In genomic region chr1:223716302-223716862, GRCh38 we compare ENCODE assay signal across 9 cellular contexts. TPM values are rescaled to one million over a fixed set of nuclear protein-coding genes. Genes with fewer than 3 reads are reported as not detected.
A peak's percentile ranks its signal among the peaks of the same experiment; 100 is the strongest.
DNase-seq lines count a peak whose midpoint lies in the region; ATAC-seq, FAIRE-seq and TF ChIP-seq lines count a peak whose summit lies in the region.
"Had no signal": no experiment of that assay in that cellular context is flagged by ENCODE, and none has a peak within 500 bp of the region (broad histone marks: within the 10 kb centered on the region; RNA-seq: fewer than 3 reads in every experiment).

No MANE protein-coding gene starts in this region.

- H3K27ac ChIP-seq in PC-9 (peak overlapping the region; percentile 92), GM12878 (ENCODE audit: control insufficient read depth, insufficient read depth) (peak overlapping the region; percentile 75), psoas muscle (peak overlapping the region; percentile 96)

- H3K79me2 ChIP-seq in PC-9 (ENCODE audit: low read depth) (peaks cover 91% of the 10 kb centered on the region), GM12878 (ENCODE audit: control insufficient read depth, insufficient read depth, low read length) (no peaks in the 10 kb centered on the region; the same call in 1 of the 2 replicates)

- intact Hi-C loops in PC-9 (cut with micrococcal nuclease; ENCODE audit: unreplicated experiment) (no loop called here), GM12878 (cut with micrococcal nuclease; ENCODE audit: unreplicated experiment) (no loop called here), psoas muscle (cut with DNase I) (no loop called here)

- in situ Hi-C loops in GM12878 (cut with MboI): no loop called here

- TF ChIP-seq EP300 in GM12878 (IDR thresholded peaks at IDR 0.05; ENCODE audit: borderline replicate concordance in 1 of 2, control insufficient read depth in 1 of 2, low read depth in 2 of 2, low read length in 2 of 2): no peak

- H3K9me2 ChIP-seq in PC-9 (ENCODE audit: insufficient read depth): no peaks in the 10 kb centered on the region

- CTCF ChIA-PET in PC-9 (lab: Charles Lee) (no interaction called here), GM12878 (lab: Yijun Ruan, JAX) (interaction anchor here (1.0 to 1.6 kb wide), 3 partner anchors 17 to 33 kb away, joined by 3 to 9 read pairs (median 4); no protein-coding TSS in a partner anchor)

- SMC1A ChIA-PET in GM12878 (lab: Charles Lee; ENCODE audit: uncharacterized antibody, unreplicated experiment): interaction anchor here (0.9 to 1.1 kb wide), 2 partner anchors 33 to 36 kb away, joined by 3 to 5 read pairs; no protein-coding TSS in a partner anchor

- H3K4me2 ChIP-seq in PC-9 (peak overlapping the region; percentile 91), GM12878 (ENCODE audit: control insufficient read depth, insufficient read depth) (peak overlapping the region; percentile 84)

- H3K9me3 ChIP-seq in PC-9 (ENCODE audit: insufficient read depth, low read depth) (no peaks in the 10 kb centered on the region), GM12878 (replicated peaks; ENCODE audit: control insufficient read depth, insufficient read depth, low read length) (no peaks in the 10 kb centered on the region), psoas muscle (no peaks in the 10 kb centered on the region)

- peak; percentile 91 for FAIRE-seq in GM12878 (lab: Jason Lieb, UNC)

- no peak overlapping the region for H2AFZ ChIP-seq in PC-9
- peak overlapping the region; percentile 51 for H2AFZ ChIP-seq in GM12878 (ENCODE audit: control insufficient read depth, low read depth, low read length)

- H4K20me1 ChIP-seq in PC-9 (ENCODE audit: insufficient read depth): no peaks in the 10 kb centered on the region
- no peaks in the 10 kb centered on the region for H4K20me1 ChIP-seq in GM12878 (ENCODE audit: control insufficient read depth, insufficient read depth)

- H3K4me1 ChIP-seq in PC-9 (replicated peaks; ENCODE audit: insufficient read depth) (peaks cover 81% of the 10 kb centered on the region), GM12878 (ENCODE audit: control insufficient read depth, insufficient read depth, low read length) (peaks cover 34% of the 10 kb centered on the region), psoas muscle (peaks cover 51% of the 10 kb centered on the region)

- RAD21 ChIA-PET in GM12878 (lab: Charles Lee; ENCODE audit: unreplicated experiment): interaction anchor here (0.8 to 1.1 kb wide), 3 partner anchors 18 to 35 kb away, joined by 3 read pairs; no protein-coding TSS in a partner anchor

- 0% methylated on average over 7 of the region's 7 CpGs for WGBS in GM12878 (ENCODE audit: insufficient coverage, insufficient replicate concordance, low lambda C conversion rate, missing lambda C conversion rate)
- 49 to 61% (median 51%) methylated on average over 7 of the region's 7 CpGs for WGBS in psoas muscle, 3 donors

- BruUV-seq in PC-9 (replicated peaks; lab: Mats Ljungman, UMichigan): no TSS peak
- no TSS peak for BruUV-seq in GM12878 (replicated peaks; lab: Mats Ljungman, UMichigan)

- ATAC-seq in GM18505 (IDR thresholded peaks at IDR 0.05; ENCODE audit: unreplicated experiment): peak; percentile 52
- peak; percentile 62 for ATAC-seq in GM12878
- ATAC-seq in psoas muscle: no peak
- no peak for ATAC-seq in HG03280 (IDR thresholded peaks at IDR 0.05; ENCODE audit: unreplicated experiment)

- H3K27me3 ChIP-seq in PC-9 (ENCODE audit: insufficient read depth, low read depth) (no peaks in the 10 kb centered on the region), GM12878 (replicated peaks in 1 of 2; ENCODE audit: control insufficient read depth in 2 of 2, insufficient read depth in 2 of 2, low read length in 1 of 2) (no peaks in the 10 kb centered on the region), psoas muscle (ENCODE audit: insufficient read depth in 3 of 3, low read length in 2 of 3) (no peaks in the 10 kb centered on the region)

- H3K4me3 ChIP-seq in HFF-Myc (replicated peaks; ENCODE audit: low read depth, low read length) (peak overlapping the region; percentile 81), PC-9 (peak overlapping the region; percentile 79; the same call in 1 of the 2 replicates), GM12878 (peak overlapping the region; percentile 23; the same call in 1 of the 2 replicates), psoas muscle (peak overlapping the region; percentile 33)

- peaks cover 38% of the 10 kb centered on the region for H3K36me3 ChIP-seq in PC-9 (ENCODE audit: low read depth)
- H3K36me3 ChIP-seq in GM12878 (ENCODE audit: control insufficient read depth in 2 of 2, insufficient read depth in 2 of 2, low read length in 1 of 2): no peaks in the 10 kb centered on the region
- peaks cover 7 to 47% of the 10 kb centered on the region in 2 donors for H3K36me3 ChIP-seq in psoas muscle (ENCODE audit: insufficient read depth in 1 of 2, low read depth in 1 of 2)

- H3K9ac ChIP-seq in GM12878 (ENCODE audit: control insufficient read depth, insufficient read depth, low read length): peak overlapping the region; percentile 44; the same call in 1 of the 2 replicates

- no peak for TF ChIP-seq RAD21 in GM12878 (IDR thresholded peaks at IDR 0.05; ENCODE audit: insufficient read depth, low read depth, low read length)

- H3F3A ChIP-seq in PC-9 (ENCODE audit: insufficient read depth, low read depth): peaks cover 81% of the 10 kb centered on the region

- TF ChIP-seq POLR2A in GM18505 (IDR thresholded peaks at IDR 0.05; ENCODE audit: borderline replicate concordance, extremely low read depth, insufficient read depth, insufficient read length) (no peak), GM12878 (IDR thresholded peaks at IDR 0.05; ENCODE audit: low read depth, low read length) (peak; percentile 24; the same call in 1 of the 2 replicates)

- TF ChIP-seq CTCF in HFF-Myc (IDR thresholded peaks at IDR 0.05; ENCODE audit: low read depth, low read length, missing control alignments): no peak
- no peak for TF ChIP-seq CTCF in PC-9 (conservative IDR thresholded peaks at IDR 0.05)
- TF ChIP-seq CTCF in GM12878 (IDR thresholded peaks at IDR 0.05 in 2 of 3, conservative IDR thresholded peaks at IDR 0.05 in 1 of 3; ENCODE audit: control insufficient read depth in 2 of 3, extremely low read depth in 1 of 3, insufficient read depth in 1 of 3, low read depth in 3 of 3, low read length in 3 of 3): no peak
- no peak for TF ChIP-seq CTCF in psoas muscle (IDR thresholded peaks at IDR 0.05)

- POLR2A ChIA-PET in PC-9 (lab: Charles Lee; ENCODE audit: unreplicated experiment): no interaction called here
- POLR2A ChIA-PET in GM12878 (lab: Charles Lee): interaction anchor here (0.6 kb wide), 1 partner anchor 467 kb away, joined by 3 read pairs; the partner anchor contains the start of gene DEGS1

- DNase-seq in HFF-Myc (ENCODE audit: extremely low read depth, low read depth): no peak
- no peak for DNase-seq in PC-9
- DNase-seq in GM12878 (ENCODE audit: low read depth, low spot score): peak; percentile 47
- no peak for DNase-seq in psoas muscle
- DNase-seq in NCI-H2227 treated with DMSO at 0.1 percent for 48 hours (lab: John Stamatoyannopoulos, UW): no peak
- no peak for DNase-seq in NCI-H748 treated with DMSO at 0.1 percent for 48 hours (lab: John Stamatoyannopoulos, UW)

TF ChIP-seq in GM12878, 131 proteins besides CTCF, POLR2A, EP300 and RAD21 (continues in another document):
- TF ChIP-seq, protein P1, sequence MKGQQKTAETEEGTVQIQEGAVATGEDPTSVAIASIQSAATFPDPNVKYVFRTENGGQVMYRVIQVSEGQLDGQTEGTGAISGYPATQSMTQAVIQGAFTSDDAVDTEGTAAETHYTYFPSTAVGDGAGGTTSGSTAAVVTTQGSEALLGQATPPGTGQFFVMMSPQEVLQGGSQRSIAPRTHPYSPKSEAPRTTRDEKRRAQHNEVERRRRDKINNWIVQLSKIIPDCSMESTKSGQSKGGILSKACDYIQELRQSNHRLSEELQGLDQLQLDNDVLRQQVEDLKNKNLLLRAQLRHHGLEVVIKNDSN (IDR thresholded peaks at IDR 0.05; ENCODE audit: borderline replicate concordance, extremely low read length, insufficient read depth, low read depth, low read length): no peak

RNA-seq across cellular contexts. Expression of gene CAPN2, which starts 4.0 kb away (rescaled TPM):
- total RNA-seq in PC-9 (2021) (376 and 459 TPM in 2 replicates), GM12878 (2014; rRNA removed) (12.2 and 16.3 TPM in 2 replicates), GM12878 (2014; rRNA removed; fragmentation: Illumina TruSeq; extraction: Trizol) (17.6 and 18.2 TPM in 2 replicates), GM12878 (2021) (17.9 and 18.9 TPM in 2 replicates), psoas muscle (100 to 1,000 TPM in 3 of 4 donors, 10 to 100 TPM in 1; 77.1 to 151 (median 105) TPM)
- 0.93 and 1.9 TPM in 2 replicates for total RNA-seq in GM12878 (2013; cell fraction: nucleolus; rRNA removed)
- polyA plus RNA-seq in GM12878 (2011; ENCODE audit: low read depth): 12.0 TPM
- polyA plus RNA-seq in GM12878 (2011; rRNA removed) (9.3 and 10.4 TPM in 2 replicates), GM12878 (2014; fragmentation: Illumina TruSeq; extraction: Trizol) (17.7 and 18.0 TPM in 2 replicates), GM12878 (2014; fragmentation: Nextera tagmentation; extraction: Ambion mirVana) (1 to 10 TPM; 6.0 to 8.2 TPM), GM12878 (2014; rRNA removed) (21.4 and 26.4 TPM in 2 replicates), GM12878 (2016; fragmentation: Nextera tagmentation; extraction: Ambion mirVana) (10 to 100 TPM; 15.7 to 16.9 TPM), psoas muscle (100 to 1,000 TPM in 1 of 3 donors, 10 to 100 TPM in 2; 47.6 to 157 (median 73.2) TPM)
- 5.4 and 6.3 TPM in 2 replicates for polyA plus RNA-seq in GM12878 (2011; cell fraction: cytosol; rRNA removed)
- 20.0 and 22.4 TPM in 2 replicates for polyA plus RNA-seq in GM12878 (2011; cell fraction: nucleus; rRNA removed)
- 4.8 and 9.3 TPM in 2 replicates for polyA plus RNA-seq in GM12878 (2012)
- polyA minus RNA-seq in GM12878 (2011; rRNA and poly(A)+ RNA removed): 8.2 and 10.8 TPM in 2 replicates
- polyA minus RNA-seq in GM12878 (2011; cell fraction: cytosol; rRNA and poly(A)+ RNA removed): 3.5 and 4.8 TPM in 2 replicates
- 4.1 and 9.7 TPM in 2 replicates for polyA minus RNA-seq in GM12878 (2011; cell fraction: nucleus; rRNA and poly(A)+ RNA removed)

RNA-seq across cellular contexts. Expression of gene CAPN8, which starts 50.9 kb away (rescaled TPM):
- total RNA-seq in PC-9 (2021): 85.6 and 94.7 TPM in 2 replicates
- total RNA-seq in GM12878 (2013; cell fraction: nucleolus; rRNA removed): 2.5 TPM in 2 replicates
- total RNA-seq in GM12878 (2014; rRNA removed): 7.4 and 8.3 TPM in 2 replicates
- 6.4 and 7.3 TPM in 2 replicates for total RNA-seq in GM12878 (2014; rRNA removed; fragmentation: Illumina TruSeq; extraction: Trizol)
- total RNA-seq in GM12878 (2021): 7.5 and 7.6 TPM in 2 replicates
- 0.64 TPM for polyA plus RNA-seq in GM12878 (2011; ENCODE audit: low read depth)
- 9.8 and 13.5 TPM in 2 replicates for polyA plus RNA-seq in GM12878 (2011; rRNA removed)
- 11.4 and 14.2 TPM in 2 replicates for polyA plus RNA-seq in GM12878 (2011; cell fraction: cytosol; rRNA removed)
- 15.4 and 23.1 TPM in 2 replicates for polyA plus RNA-seq in GM12878 (2011; cell fraction: nucleus; rRNA removed)
- 0.66 TPM in 1 of 2 replicates, not detected in the other for polyA plus RNA-seq in GM12878 (2012)
- polyA plus RNA-seq in GM12878 (2014; fragmentation: Illumina TruSeq; extraction: Trizol): 8.4 and 8.6 TPM in 2 replicates
- polyA plus RNA-seq in GM12878 (2014; fragmentation: Nextera tagmentation; extraction: Ambion mirVana): 10 to 100 TPM; 21.8 to 30.7 TPM
- 10.7 and 11.0 TPM in 2 replicates for polyA plus RNA-seq in GM12878 (2014; rRNA removed)
- polyA plus RNA-seq in GM12878 (2016; fragmentation: Nextera tagmentation; extraction: Ambion mirVana): 10 to 100 TPM; 14.4 to 16.0 TPM
- polyA minus RNA-seq in GM12878 (2011; rRNA and poly(A)+ RNA removed): 3.0 and 5.3 TPM in 2 replicates
- polyA minus RNA-seq in GM12878 (2011; cell fraction: cytosol; rRNA and poly(A)+ RNA removed): not detected in 2 replicates
- polyA minus RNA-seq in GM12878 (2011; cell fraction: nucleus; rRNA and poly(A)+ RNA removed): 1.1 and 2.9 TPM in 2 replicates
- 1 to 10 TPM in 2 of 4 donors, under 1 TPM in 1, not detected in 1; 0.78 to 5.4 (median 2.1) TPM for total RNA-seq in psoas muscle
- under 1 TPM in 2 of 3 donors, not detected in 1; 0.04 to 0.09 TPM for polyA plus RNA-seq in psoas muscle
- total RNA-seq: RPMI7951 had no signal

Comparison
In these comparisons a context has a peak if more than half of its experiments do, and no peak if none do; other contexts are left out.
1. ATAC-seq: peak in GM18505 (single experiment) and GM12878 (single experiment); none in psoas muscle (0 of 4) and HG03280 (single experiment).
2. H3K4me3 ChIP-seq: peak in every context shown above with its lines; median percentile 81 in HFF-Myc; 79 in PC-9; 33 in psoas muscle; 23 in GM12878.
3. Peak in every context shown above with its lines, with median percentiles within 50 percentile points of each other: H3K27ac ChIP-seq.